15 cellular contexts compared by ENCODE assay signal in the genomic region with DNA sequence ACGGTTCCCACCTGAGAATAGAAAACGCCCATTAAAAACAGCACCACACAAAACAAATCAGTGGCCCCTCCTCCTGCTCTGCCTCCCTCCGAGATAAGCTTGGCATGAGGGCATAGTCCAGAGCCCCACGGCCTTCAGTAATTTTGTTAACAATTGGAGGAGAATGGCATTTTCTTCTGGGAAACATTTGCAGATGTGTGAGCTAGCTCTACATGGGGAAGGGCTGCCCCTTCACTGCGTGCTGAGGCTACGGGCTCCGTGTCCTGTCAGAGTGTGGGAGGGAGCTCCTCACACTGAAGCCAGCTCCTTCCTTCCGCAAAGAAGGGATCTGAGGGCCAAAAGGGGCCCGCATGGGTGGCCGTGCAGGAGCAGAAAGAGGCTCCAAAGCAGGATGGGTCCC. TPM values are rescaled to one million over a fixed set of nuclear protein-coding genes. Genes with fewer than 3 reads are reported as not detected.
A peak's percentile ranks its signal among the peaks of the same experiment; 100 is the strongest.
DNase-seq lines count a peak whose midpoint lies in the region; ATAC-seq and TF ChIP-seq lines count a peak whose summit lies in the region.
"Had no signal": no experiment of that assay in that cellular context is flagged by ENCODE, and none has a peak within 500 bp of the region (broad histone marks: within the 10 kb centered on the region; RNA-seq: fewer than 3 reads in every experiment).

No MANE protein-coding gene starts in this region.

- ATAC-seq in lower lobe of right lung = peak; percentile 50 to 60
- peak; percentile 35 to 55 for ATAC-seq in stimulated activated naive B cell treated with anti-CD40 and anti-IgM and Interleukin-4, amounts not matched to agents 10 μg/mL and 1 μg/mL and 100 μg/mL, for 72 hours (replicated peaks)
- no peak for ATAC-seq in HG03045 (IDR thresholded peaks at IDR 0.05; ENCODE audit: unreplicated experiment)
- no peak for ATAC-seq in GM21515 (IDR thresholded peaks at IDR 0.05; ENCODE audit: unreplicated experiment)

- no peaks in the 10 kb centered on the region for H3K9me3 ChIP-seq in lower lobe of right lung
- no peaks in the 10 kb centered on the region for H3K9me3 ChIP-seq in BE2C

- no peaks in the 10 kb centered on the region for H3K9me3 Mint-ChIP-seq in stimulated activated naive B cell treated with anti-CD40 and anti-IgM and Interleukin-4, amounts not matched to agents 10 μg/mL and 1 μg/mL and 100 μg/mL, for 72 hours
- H3K9me3 Mint-ChIP-seq: CD8-positive, alpha-beta memory T cell; dendritic cell treated with granulocyte-macrophage colony-stimulating factor and Interleukin-4, amounts not matched to agents 40 ng/mL and 50 ng/mL, for 4 days had no signal

- H3K36me3 Mint-ChIP-seq in stimulated activated naive B cell treated with anti-CD40 and anti-IgM and Interleukin-4, amounts not matched to agents 10 μg/mL and 1 μg/mL and 100 μg/mL, for 72 hours = no peaks in the 10 kb centered on the region
- H3K36me3 Mint-ChIP-seq: CD8-positive, alpha-beta memory T cell had no signal

- intact Hi-C loops in lower lobe of right lung (cut with DNase I) = no loop called here

- peak overlapping the region; percentile 62 to 76 for H3K4me3 Mint-ChIP-seq in stimulated activated naive B cell treated with anti-CD40 and anti-IgM and Interleukin-4, amounts not matched to agents 10 μg/mL and 1 μg/mL and 100 μg/mL, for 72 hours
- H3K4me3 Mint-ChIP-seq: CD8-positive, alpha-beta memory T cell; dendritic cell treated with granulocyte-macrophage colony-stimulating factor and Interleukin-4, amounts not matched to agents 40 ng/mL and 50 ng/mL, for 4 days had no signal

- peak; percentile 88 for DNase-seq in NCI-H526 treated with DMSO at 0.1 percent for 48 hours (lab: John Stamatoyannopoulos, UW)
- no peak for DNase-seq in coronary artery (ENCODE audit: low spot score)
- no peak for DNase-seq in lower lobe of right lung
- DNase-seq in stimulated activated naive B cell treated with anti-CD40 and anti-IgM and Interleukin-4, amounts not matched to agents 10 μg/mL and 1 μg/mL and 100 μg/mL, for 72 hours = no peak
- DNase-seq in COR-L47 (lab: John Stamatoyannopoulos, UW) = no peak
- no peak for DNase-seq in BE2C
- DNase-seq: activated effector memory CD4-positive, alpha-beta T cell treated with anti-CD3 and anti-CD28 coated beads, Interleukin-2, amount 50 U/mL, for 16 hours; CD8-positive, alpha-beta memory T cell; hypothalamus; Kasumi-1; NCI-H345 had no signal

- H3K27ac ChIP-seq in coronary artery (peak overlapping the region; percentile 69 to 83), lower lobe of right lung (peak overlapping the region; percentile 70)
- H3K27ac ChIP-seq: VCaP had no signal

- peaks cover 76% of the 10 kb centered on the region for H3K4me1 ChIP-seq in lower lobe of right lung
- peaks cover 14% of the 10 kb centered on the region for H3K4me1 ChIP-seq in BE2C

- H3K36me3 ChIP-seq in lower lobe of right lung = no peaks in the 10 kb centered on the region
- H3K36me3 ChIP-seq in BE2C = no peaks in the 10 kb centered on the region

- H3K4me3 ChIP-seq in coronary artery = peak overlapping the region; percentile 28
- peak overlapping the region; percentile 7 for H3K4me3 ChIP-seq in lower lobe of right lung
- no peak overlapping the region for H3K4me3 ChIP-seq in BE2C (ENCODE audit: low read depth, low read length)

- H3K4me1 Mint-ChIP-seq in stimulated activated naive B cell treated with anti-CD40 and anti-IgM and Interleukin-4, amounts not matched to agents 10 μg/mL and 1 μg/mL and 100 μg/mL, for 72 hours = peaks cover 18 to 29% of the 10 kb centered on the region in 2 donors

- H3K27me3 ChIP-seq in lower lobe of right lung (ENCODE audit: low read depth) (no peaks in the 10 kb centered on the region), BE2C (no peaks in the 10 kb centered on the region)

- no peak for TF ChIP-seq CTCF in coronary artery (IDR thresholded peaks at IDR 0.05)
- no peak for TF ChIP-seq CTCF in lower lobe of right lung (IDR thresholded peaks at IDR 0.05)
- TF ChIP-seq CTCF in BE2C (IDR thresholded peaks at IDR 0.05; ENCODE audit: low read depth, low read length) = no peak

- peak overlapping the region; percentile 95 for H3K27ac Mint-ChIP-seq in stimulated activated naive B cell treated with anti-CD40 and anti-IgM and Interleukin-4, amounts not matched to agents 10 μg/mL and 1 μg/mL and 100 μg/mL, for 72 hours
- H3K27ac Mint-ChIP-seq: CD8-positive, alpha-beta memory T cell; dendritic cell treated with granulocyte-macrophage colony-stimulating factor and Interleukin-4, amounts not matched to agents 40 ng/mL and 50 ng/mL, for 4 days had no signal

- no peaks in the 10 kb centered on the region for H3K27me3 Mint-ChIP-seq in stimulated activated naive B cell treated with anti-CD40 and anti-IgM and Interleukin-4, amounts not matched to agents 10 μg/mL and 1 μg/mL and 100 μg/mL, for 72 hours
- H3K27me3 Mint-ChIP-seq: CD8-positive, alpha-beta memory T cell had no signal

RNA-seq across cellular contexts. Expression of a gene that starts 15.2 kb away (rescaled TPM):
- 68.7 TPM for total RNA-seq in lower lobe of right lung
- polyA plus RNA-seq in BE2C (2012; ENCODE audit: insufficient read depth, insufficient read length, low read depth) = 2.5 TPM

RNA-seq across cellular contexts. Expression of a gene that starts 43.9 kb away (rescaled TPM):
- total RNA-seq in lower lobe of right lung = 82.0 TPM
- polyA plus RNA-seq in BE2C (2012; ENCODE audit: insufficient read depth, insufficient read length, low read depth) = 99.1 TPM

RNA-seq across cellular contexts. Expression of a gene that starts 57.0 kb away (rescaled TPM):
- total RNA-seq in lower lobe of right lung = 14.6 TPM
- 43.2 TPM for polyA plus RNA-seq in BE2C (2012; ENCODE audit: insufficient read depth, insufficient read length, low read depth)

Comparison
In these comparisons a context has a peak if more than half of its experiments do, and no peak if none do; other contexts are left out.
1. ATAC-seq: peak in lower lobe of right lung (2 of 2) and stimulated activated naive B cell treated with anti-CD40 and anti-IgM and Interleukin-4, amounts not matched to agents 10 μg/mL and 1 μg/mL and 100 μg/mL, for 72 hours (2 of 2); none in HG03045 (single experiment) and GM21515 (single experiment).